ENCODE assay signal across 10 cellular contexts in genomic region chr2:224973112-224974016, GRCh38.
DNase-seq lines count a peak whose midpoint lies in the region; ATAC-seq and TF ChIP-seq lines count a peak whose summit lies in the region.
"Had no signal": no experiment of that assay in that cellular context is flagged by ENCODE, and none has a peak within 500 bp of the region (broad histone marks: within the 10 kb centered on the region; RNA-seq: fewer than 3 reads in every experiment).

No MANE protein-coding gene starts in this region.

- in situ Hi-C loops in brain microvascular endothelial cell (cut with HindIII; ENCODE audit: low pct_ligation_motif_present, low sequenced_read_pairs), result no loop called here

- TF ChIP-seq CTCF in brain microvascular endothelial cell (IDR thresholded peaks at IDR 0.05; ENCODE audit: low read depth, low read length, missing control alignments), result no peak

- DNase-seq in astrocyte of the hippocampus (ENCODE audit: low read depth, low spot score) (peak; percentile 51), pons (ENCODE audit: low spot score) (peak; percentile 73), NCI-H1436 treated with DMSO at 0.1 percent for 48 hours (lab: John Stamatoyannopoulos, UW) (no peak), NCI-H2227 (lab: John Stamatoyannopoulos, UW; ENCODE audit: unreplicated experiment) (no peak), SW 1271 (lab: John Stamatoyannopoulos, UW) (no peak), brain microvascular endothelial cell (no peak)
- DNase-seq: midbrain, NCI-H524 treated with DMSO at 0.1 percent for 48 hours had no signal

- H3K27ac ChIP-seq in brain microvascular endothelial cell, result no peak overlapping the region

- H3K36me3 ChIP-seq in brain microvascular endothelial cell (replicated peaks), result no peaks in the 10 kb centered on the region

- ATAC-seq in GM18511 (IDR thresholded peaks at IDR 0.05; ENCODE audit: unreplicated experiment) (peak; percentile 27), HG03196 (IDR thresholded peaks at IDR 0.05; ENCODE audit: unreplicated experiment) (peak; percentile 48)

- no peak overlapping the region for H3K4me3 ChIP-seq in brain microvascular endothelial cell (ENCODE audit: low read depth, low read length)

- H3K27me3 ChIP-seq in brain microvascular endothelial cell (replicated peaks), result no peaks in the 10 kb centered on the region

Comparison
In these comparisons a context has a peak if more than half of its experiments do, and no peak if none do; other contexts are left out.
1. DNase-seq: peak in astrocyte of the hippocampus (single experiment) and pons (single experiment); none in NCI-H1436 treated with DMSO at 0.1 percent for 48 hours (single experiment), NCI-H2227 (single experiment), SW 1271 (0 of 2) and brain microvascular endothelial cell (single experiment).